In genomic region chr6:70857387-70858077, GRCh38 we compare ENCODE assay signal across 13 cellular contexts.
DNase-seq lines count a peak whose midpoint lies in the region; ATAC-seq and TF ChIP-seq lines count a peak whose summit lies in the region.
"Had no signal": no experiment of that assay in that cellular context is flagged by ENCODE, and none has a peak within 500 bp of the region (broad histone marks: within the 10 kb centered on the region; RNA-seq: fewer than 3 reads in every experiment).

No MANE protein-coding gene starts in this region.

- no peak overlapping the region for H3K27ac Mint-ChIP-seq in CD4-positive, alpha-beta memory T cell
- H3K27ac Mint-ChIP-seq: type B pancreatic cell had no signal

- ATAC-seq in GM18505 (IDR thresholded peaks at IDR 0.05; ENCODE audit: unreplicated experiment) = peak; percentile 100
- ATAC-seq in GM19468 (IDR thresholded peaks at IDR 0.05; ENCODE audit: extremely low read depth, unreplicated experiment) = peak; percentile 100
- ATAC-seq in HG02973 (IDR thresholded peaks at IDR 0.05; ENCODE audit: unreplicated experiment) = peak; percentile 100

- peaks cover 0 to 3% (median 0%) of the 10 kb centered on the region in 4 donors for H3K4me1 Mint-ChIP-seq in CD4-positive, alpha-beta memory T cell

- DNase-seq in NAMALWA (ENCODE audit: low spot score) (peak; percentile 88), NCI-H128 (lab: John Stamatoyannopoulos, UW; ENCODE audit: unreplicated experiment) (no peak), dermis blood vessel endothelial cell (no peak), SHP77 (lab: John Stamatoyannopoulos, UW) (no peak)
- DNase-seq in CD4-positive, alpha-beta memory T cell = no peak
- DNase-seq: central memory CD4-positive, alpha-beta T cell; KBM-7; left ventricle myocardium inferior had no signal

- H3K27me3 ChIP-seq in CD4-positive, alpha-beta memory T cell (ENCODE audit: insufficient read depth, low read length) = no peaks in the 10 kb centered on the region

- TF ChIP-seq POLR2A in GM18505 (IDR thresholded peaks at IDR 0.05; ENCODE audit: borderline replicate concordance, extremely low read depth, insufficient read depth, insufficient read length) = no peak

- no peak overlapping the region for H3K4me3 Mint-ChIP-seq in CD4-positive, alpha-beta memory T cell
- H3K4me3 Mint-ChIP-seq: type B pancreatic cell had no signal

- no peak overlapping the region for H3K4me3 ChIP-seq in CD4-positive, alpha-beta memory T cell (ENCODE audit: low read length in 2 of 2)
- H3K4me3 ChIP-seq: left ventricle myocardium inferior had no signal

- peaks cover 5% of the 10 kb centered on the region for H3K36me3 ChIP-seq in CD4-positive, alpha-beta memory T cell (ENCODE audit: insufficient read depth, low read length)

- no peaks in the 10 kb centered on the region for H3K4me1 ChIP-seq in CD4-positive, alpha-beta memory T cell (ENCODE audit: insufficient read depth, low read length)
- H3K4me1 ChIP-seq: left ventricle myocardium inferior had no signal

- no peak overlapping the region for H3K27ac ChIP-seq in CD4-positive, alpha-beta memory T cell (ENCODE audit: low read depth, low read length)
- H3K27ac ChIP-seq: C4-2B, left ventricle myocardium inferior had no signal

- H3K36me3 Mint-ChIP-seq in CD4-positive, alpha-beta memory T cell = peaks cover 52 to 63% of the 10 kb centered on the region in 2 donors

- no peaks in the 10 kb centered on the region for H3K9me3 Mint-ChIP-seq in CD4-positive, alpha-beta memory T cell
- H3K9me3 Mint-ChIP-seq: type B pancreatic cell had no signal

- CTCF ChIA-PET in CD4-positive, alpha-beta memory T cell (lab: Charles Lee; ENCODE audit: partially characterized antibody) = no interaction called here

- POLR2A ChIA-PET in CD4-positive, alpha-beta memory T cell (lab: Charles Lee; ENCODE audit: partially characterized antibody) = interaction anchor here (0.6 kb wide), 1 partner anchor 160 kb away, joined by 3 read pairs; no protein-coding TSS in a partner anchor

- no peaks in the 10 kb centered on the region for H3K27me3 Mint-ChIP-seq in CD4-positive, alpha-beta memory T cell
- H3K27me3 Mint-ChIP-seq: type B pancreatic cell had no signal

- H3K9me3 ChIP-seq in CD4-positive, alpha-beta memory T cell (ENCODE audit: control insufficient read depth in 1 of 2, low read length in 2 of 2) = no peaks in the 10 kb centered on the region
- H3K9me3 ChIP-seq: left ventricle myocardium inferior had no signal

- intact Hi-C loops in CD4-positive, alpha-beta memory T cell (cut with micrococcal nuclease) = no loop called here
